In the genomic region with DNA sequence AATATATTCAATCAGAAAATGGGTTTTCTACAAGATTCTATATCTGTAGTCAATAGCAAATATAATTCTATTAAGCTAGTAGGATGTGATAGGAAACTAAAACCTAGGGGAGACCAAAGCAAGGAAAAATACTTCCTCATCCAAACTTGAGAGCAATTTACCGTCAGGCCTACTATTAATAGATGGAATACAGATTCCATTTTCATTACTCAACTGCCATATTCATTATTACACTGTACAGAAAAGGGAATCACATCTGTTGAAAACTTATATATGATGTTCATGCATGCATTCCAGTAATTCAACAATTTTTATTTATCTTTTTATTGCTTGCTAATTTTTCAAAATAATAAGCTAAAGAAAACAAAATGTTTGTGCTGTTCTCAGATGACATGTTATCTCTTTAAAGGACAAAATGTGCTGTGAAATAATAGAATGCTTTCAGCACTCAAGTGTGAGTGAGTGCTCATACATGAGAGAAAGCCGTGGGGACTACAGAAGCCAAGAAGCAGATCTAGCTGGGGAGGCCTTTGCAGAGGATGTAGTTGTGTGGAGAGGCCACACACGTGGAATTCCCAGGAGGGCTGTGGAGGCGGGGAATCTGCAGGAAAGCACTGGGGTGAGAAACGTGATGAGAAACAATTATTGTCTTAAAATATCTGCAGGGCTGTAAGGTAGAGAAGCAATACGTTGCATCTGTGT, we compare ENCODE assay signal across 10 cellular contexts.
DNase-seq lines count a peak whose midpoint lies in the region; ATAC-seq and TF ChIP-seq lines count a peak whose summit lies in the region.
"Had no signal": no experiment of that assay in that cellular context is flagged by ENCODE, and none has a peak within 500 bp of the region (broad histone marks: within the 10 kb centered on the region; RNA-seq: fewer than 3 reads in every experiment).

No MANE protein-coding gene starts in this region.

- H3K4me3 ChIP-seq in smooth muscle cell, result no peak overlapping the region

- no peaks in the 10 kb centered on the region for H3K36me3 ChIP-seq in smooth muscle cell (ENCODE audit: low read depth)

- TF ChIP-seq CTCF in WTC11 (IDR thresholded peaks at IDR 0.05), result no peak
- TF ChIP-seq CTCF in smooth muscle cell (IDR thresholded peaks at IDR 0.05; ENCODE audit: borderline replicate concordance, insufficient read depth, poor library complexity, severe bottlenecking), result no peak

- POLR2A ChIA-PET in WTC11 (lab: Charles Lee), result no interaction called here

- H3K4me3 Mint-ChIP-seq in WTC11, result no peak overlapping the region
- no peak overlapping the region for H3K4me3 Mint-ChIP-seq in stimulated activated memory B cell treated with anti-CD40 and anti-IgM and Interleukin-4, amounts not matched to agents 10 μg/mL and 1 μg/mL and 100 μg/mL, for 72 hours
- H3K4me3 Mint-ChIP-seq: stimulated activated naive CD8-positive, alpha-beta T cell treated with anti-CD3 and anti-CD28 coated beads, Interleukin-15, Interleukin-2, amounts not matched to agents 100 ng/mL and 50 ng/mL, for 24 hours had no signal

- H4K20me1 ChIP-seq in smooth muscle cell (ENCODE audit: low read depth), result no peaks in the 10 kb centered on the region

- no peaks in the 10 kb centered on the region for H3K79me2 ChIP-seq in smooth muscle cell (ENCODE audit: low read depth)

- H3F3A ChIP-seq in smooth muscle cell (ENCODE audit: low read depth), result peaks cover 31% of the 10 kb centered on the region

- peaks cover 3% of the 10 kb centered on the region; the same call in 1 of the 2 replicates for H3K9me3 Mint-ChIP-seq in WTC11
- H3K9me3 Mint-ChIP-seq in stimulated activated memory B cell treated with anti-CD40 and anti-IgM and Interleukin-4, amounts not matched to agents 10 μg/mL and 1 μg/mL and 100 μg/mL, for 72 hours, result no peaks in the 10 kb centered on the region
- H3K9me3 Mint-ChIP-seq: stimulated activated naive CD8-positive, alpha-beta T cell treated with anti-CD3 and anti-CD28 coated beads, Interleukin-15, Interleukin-2, amounts not matched to agents 100 ng/mL and 50 ng/mL, for 24 hours had no signal

- H2AFZ ChIP-seq in smooth muscle cell (ENCODE audit: low read depth), result no peak overlapping the region

- no peaks in the 10 kb centered on the region for H3K27me3 ChIP-seq in smooth muscle cell (ENCODE audit: low read depth)

- no peak for ATAC-seq in WTC11
- ATAC-seq in left ventricle myocardium superior, result peak; percentile 63
- no peak for ATAC-seq in stimulated activated memory B cell treated with anti-CD40 and anti-IgM and Interleukin-4, amounts not matched to agents 10 μg/mL and 1 μg/mL and 100 μg/mL, for 72 hours

- peaks cover 49% of the 10 kb centered on the region for H3K4me1 ChIP-seq in smooth muscle cell (ENCODE audit: low read depth)

- CTCF ChIA-PET in WTC11 (lab: Charles Lee), result interaction anchor here (3.0 kb wide), 1 partner anchor 126 kb away, joined by 22 read pairs; no protein-coding TSS in a partner anchor

- peak overlapping the region; percentile 62 for H3K4me2 ChIP-seq in smooth muscle cell

- intact Hi-C loops in left ventricle myocardium superior (cut with micrococcal nuclease), result no loop called here

- peak overlapping the region; percentile 47 for H3K9ac ChIP-seq in smooth muscle cell (ENCODE audit: low read depth)

- H3K4me1 Mint-ChIP-seq in WTC11, result peaks cover 33% of the 10 kb centered on the region
- H3K4me1 Mint-ChIP-seq in stimulated activated memory B cell treated with anti-CD40 and anti-IgM and Interleukin-4, amounts not matched to agents 10 μg/mL and 1 μg/mL and 100 μg/mL, for 72 hours, result peaks cover 8% of the 10 kb centered on the region

- H3K36me3 Mint-ChIP-seq in WTC11, result no peaks in the 10 kb centered on the region
- no peaks in the 10 kb centered on the region for H3K36me3 Mint-ChIP-seq in stimulated activated memory B cell treated with anti-CD40 and anti-IgM and Interleukin-4, amounts not matched to agents 10 μg/mL and 1 μg/mL and 100 μg/mL, for 72 hours

- 24% methylated on average over 6 of the region's 6 CpGs for WGBS in smooth muscle cell (ENCODE audit: low lambda C conversion rate)

- H3K9me3 ChIP-seq in smooth muscle cell (replicated peaks; ENCODE audit: low read depth), result no peaks in the 10 kb centered on the region

- no peaks in the 10 kb centered on the region for H3K27me3 Mint-ChIP-seq in WTC11 (ENCODE audit: low read depth)
- peaks cover 43% of the 10 kb centered on the region for H3K27me3 Mint-ChIP-seq in stimulated activated memory B cell treated with anti-CD40 and anti-IgM and Interleukin-4, amounts not matched to agents 10 μg/mL and 1 μg/mL and 100 μg/mL, for 72 hours

- peak overlapping the region; percentile 15; the same call in 1 of the 2 replicates for H3K27ac Mint-ChIP-seq in WTC11
- no peak overlapping the region for H3K27ac Mint-ChIP-seq in stimulated activated memory B cell treated with anti-CD40 and anti-IgM and Interleukin-4, amounts not matched to agents 10 μg/mL and 1 μg/mL and 100 μg/mL, for 72 hours
- H3K27ac Mint-ChIP-seq: stimulated activated naive CD8-positive, alpha-beta T cell treated with anti-CD3 and anti-CD28 coated beads, Interleukin-15, Interleukin-2, amounts not matched to agents 100 ng/mL and 50 ng/mL, for 24 hours had no signal

- H3K27ac ChIP-seq in smooth muscle cell (ENCODE audit: low read depth), result peak overlapping the region; percentile 99

- DNase-seq in H4 (ENCODE audit: low spot score), result peak; percentile 71
- no peak for DNase-seq in WTC11 (ENCODE audit: low spot score)
- DNase-seq in left ventricle myocardium superior, result peak; percentile 81
- no peak for DNase-seq in smooth muscle cell (lab: John Stamatoyannopoulos, UW; ENCODE audit: unreplicated experiment)
- no peak for DNase-seq in DMS114 treated with DMSO at 0.1 percent for 48 hours (lab: John Stamatoyannopoulos, UW; ENCODE audit: unreplicated experiment)
- no peak for DNase-seq in NCI-H82 (lab: John Stamatoyannopoulos, UW)
- DNase-seq in activated CD4-positive, alpha-beta T cell treated with anti-CD3 and anti-CD28 coated beads, Interleukin-2, amount 50 U/mL, for 4 hours, result no peak
- DNase-seq: cerebellar nuclear complex had no signal

TF ChIP-seq in WTC11, 78 proteins besides CTCF, POLR2A, EP300 and RAD21:
- no peak for TF ChIP-seq HMGA2 (CRISPR knock-in tag; IDR thresholded peaks at IDR 0.05)
- TF ChIP-seq, protein P1, sequence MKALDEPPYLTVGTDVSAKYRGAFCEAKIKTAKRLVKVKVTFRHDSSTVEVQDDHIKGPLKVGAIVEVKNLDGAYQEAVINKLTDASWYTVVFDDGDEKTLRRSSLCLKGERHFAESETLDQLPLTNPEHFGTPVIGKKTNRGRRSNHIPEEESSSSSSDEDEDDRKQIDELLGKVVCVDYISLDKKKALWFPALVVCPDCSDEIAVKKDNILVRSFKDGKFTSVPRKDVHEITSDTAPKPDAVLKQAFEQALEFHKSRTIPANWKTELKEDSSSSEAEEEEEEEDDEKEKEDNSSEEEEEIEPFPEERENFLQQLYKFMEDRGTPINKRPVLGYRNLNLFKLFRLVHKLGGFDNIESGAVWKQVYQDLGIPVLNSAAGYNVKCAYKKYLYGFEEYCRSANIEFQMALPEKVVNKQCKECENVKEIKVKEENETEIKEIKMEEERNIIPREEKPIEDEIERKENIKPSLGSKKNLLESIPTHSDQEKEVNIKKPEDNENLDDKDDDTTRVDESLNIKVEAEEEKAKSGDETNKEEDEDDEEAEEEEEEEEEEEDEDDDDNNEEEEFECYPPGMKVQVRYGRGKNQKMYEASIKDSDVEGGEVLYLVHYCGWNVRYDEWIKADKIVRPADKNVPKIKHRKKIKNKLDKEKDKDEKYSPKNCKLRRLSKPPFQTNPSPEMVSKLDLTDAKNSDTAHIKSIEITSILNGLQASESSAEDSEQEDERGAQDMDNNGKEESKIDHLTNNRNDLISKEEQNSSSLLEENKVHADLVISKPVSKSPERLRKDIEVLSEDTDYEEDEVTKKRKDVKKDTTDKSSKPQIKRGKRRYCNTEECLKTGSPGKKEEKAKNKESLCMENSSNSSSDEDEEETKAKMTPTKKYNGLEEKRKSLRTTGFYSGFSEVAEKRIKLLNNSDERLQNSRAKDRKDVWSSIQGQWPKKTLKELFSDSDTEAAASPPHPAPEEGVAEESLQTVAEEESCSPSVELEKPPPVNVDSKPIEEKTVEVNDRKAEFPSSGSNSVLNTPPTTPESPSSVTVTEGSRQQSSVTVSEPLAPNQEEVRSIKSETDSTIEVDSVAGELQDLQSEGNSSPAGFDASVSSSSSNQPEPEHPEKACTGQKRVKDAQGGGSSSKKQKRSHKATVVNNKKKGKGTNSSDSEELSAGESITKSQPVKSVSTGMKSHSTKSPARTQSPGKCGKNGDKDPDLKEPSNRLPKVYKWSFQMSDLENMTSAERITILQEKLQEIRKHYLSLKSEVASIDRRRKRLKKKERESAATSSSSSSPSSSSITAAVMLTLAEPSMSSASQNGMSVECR (CRISPR knock-in tag; IDR thresholded peaks at IDR 0.05; ENCODE audit: borderline replicate concordance), result no peak
- TF ChIP-seq ZNF263 (CRISPR knock-in tag; IDR thresholded peaks at IDR 0.05; ENCODE audit: low read depth), result no peak

Comparison
In these comparisons a context has a peak if more than half of its experiments do, and no peak if none do; other contexts are left out.
1. DNase-seq: peak in H4 (single experiment) and left ventricle myocardium superior (single experiment); none in WTC11 (single experiment), smooth muscle cell (single experiment), DMS114 treated with DMSO at 0.1 percent for 48 hours (single experiment), NCI-H82 (single experiment) and activated CD4-positive, alpha-beta T cell treated with anti-CD3 and anti-CD28 coated beads, Interleukin-2, amount 50 U/mL, for 4 hours (0 of 2).